Comparison of ENCODE assay signal across 8 cellular contexts in the genomic region with DNA sequence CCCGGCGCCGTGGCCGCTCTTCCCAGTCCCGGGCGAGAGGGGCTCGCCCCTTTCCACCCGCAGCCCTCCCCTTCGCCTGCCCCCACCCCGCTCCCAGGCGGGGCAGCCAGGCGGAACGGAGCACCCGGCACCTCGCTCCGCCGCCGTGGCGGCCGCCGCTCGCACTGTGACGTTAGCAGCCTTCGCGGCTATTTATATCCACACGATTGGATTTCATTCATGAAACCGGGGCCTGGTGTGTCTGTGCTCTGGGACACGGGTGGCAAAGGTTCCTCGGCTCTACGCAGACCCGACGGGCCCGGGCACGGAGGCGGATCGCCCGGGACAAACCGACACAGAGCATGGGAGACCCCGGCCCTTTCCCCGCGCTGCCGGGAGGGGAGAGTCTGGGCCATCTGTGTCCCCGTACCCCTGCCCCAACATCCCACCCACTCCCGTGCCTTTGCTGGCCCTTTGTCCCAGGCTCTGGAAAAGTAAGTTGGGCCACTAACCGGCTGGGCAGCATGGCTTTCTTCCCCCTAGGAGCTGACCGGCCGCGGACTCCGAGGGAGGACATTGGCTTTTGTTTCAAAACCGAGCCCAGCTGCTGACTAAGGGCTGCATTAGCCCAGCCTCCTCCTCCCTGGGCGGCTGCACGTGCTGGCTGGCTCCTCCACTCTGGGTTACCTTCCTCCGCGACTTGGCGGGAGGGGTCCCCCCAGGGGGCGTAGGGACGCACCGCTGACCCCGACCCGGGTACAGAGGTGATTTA. TPM values are rescaled to one million over a fixed set of nuclear protein-coding genes. Genes with fewer than 3 reads are reported as not detected.
DNase-seq lines count a peak whose midpoint lies in the region; ATAC-seq and TF ChIP-seq lines count a peak whose summit lies in the region.

Gene RHOBTB1, minus strand, starts transcription at position 27 of the 751 bp plus-strand sequence. CDS start 32,643 bp downstream, outside the sequence.

- H3K27ac Mint-ChIP-seq in WTC11 (no peak within 1 kb of the TSS), endothelial cell (ENCODE audit: unreplicated experiment) (peak within 1 kb of the TSS; percentile 93)

- H3K27me3 ChIP-seq in HCT116 (ENCODE audit: insufficient read depth, low read length) = no peaks in the 10 kb centered on the region
- no peaks in the 10 kb centered on the region for H3K27me3 ChIP-seq in lung (ENCODE audit: control insufficient read depth, insufficient read depth)

- H3K4me3 ChIP-seq in HCT116 (replicated peaks in 1 of 2; ENCODE audit: low read depth in 1 of 2, low read length in 2 of 2) = peak within 1 kb of the TSS; percentile 51 to 72
- H3K4me3 ChIP-seq in lung = peak within 1 kb of the TSS; percentile 75

- TF ChIP-seq POLR2A in HCT116 (IDR thresholded peaks at IDR 0.05; ENCODE audit: borderline replicate concordance, extremely low read depth, insufficient read depth, insufficient read length) = no peak

- H3K9me3 ChIP-seq in HCT116 (ENCODE audit: control insufficient read depth in 1 of 2, insufficient read depth in 1 of 2, low read depth in 1 of 2, low read length in 2 of 2) = no peaks in the 10 kb centered on the region
- H3K9me3 ChIP-seq in lung (ENCODE audit: control insufficient read depth in 2 of 2, insufficient read depth in 1 of 2, low read length in 1 of 2) = no peaks in the 10 kb centered on the region

- POLR2A ChIA-PET in HCT116 (lab: Charles Lee) = no interaction called here
- POLR2A ChIA-PET in WTC11 (lab: Charles Lee) = interaction anchor here (1.4 kb wide), 1 partner anchor 98 kb away, joined by 3 read pairs; no protein-coding TSS in a partner anchor

- H3K27ac ChIP-seq in HCT116 (ENCODE audit: low read depth, low read length) (peak within 1 kb of the TSS; percentile 18; the same call in 1 of the 2 replicates), lung (ENCODE audit: low read depth in 1 of 2, low read length in 1 of 2) (peak within 1 kb of the TSS; percentile 97 to 99)

- WGBS in lung, 2 donors = 0 to 1% methylated on average over 53 to 60 of the region's 60 CpGs

- BruUV-seq in HCT116 (replicated peaks; lab: Mats Ljungman, UMichigan) = no TSS peak

- intact Hi-C loops in HCT116 (cut with micrococcal nuclease) = no loop called here

- peak within 1 kb of the TSS; percentile 85 for H2AFZ ChIP-seq in HCT116 (ENCODE audit: low read depth, low read length, poor library complexity, severe bottlenecking)

- no peaks in the 10 kb centered on the region for H4K20me1 ChIP-seq in HCT116 (ENCODE audit: insufficient read depth)

- no peak for TF ChIP-seq RAD21 in HCT116 (IDR thresholded peaks at IDR 0.05; ENCODE audit: low read depth)

- H3K36me3 Mint-ChIP-seq in WTC11 (no peaks in the 10 kb centered on the region), endothelial cell (ENCODE audit: low read depth, unreplicated experiment) (no peaks in the 10 kb centered on the region)

- H3K9me3 Mint-ChIP-seq in WTC11 (no peaks in the 10 kb centered on the region), endothelial cell (ENCODE audit: unreplicated experiment) (no peaks in the 10 kb centered on the region)

- peaks cover 19% of the 10 kb centered on the region for H3K27me3 Mint-ChIP-seq in WTC11 (ENCODE audit: low read depth)
- peaks cover 13% of the 10 kb centered on the region for H3K27me3 Mint-ChIP-seq in endothelial cell (ENCODE audit: unreplicated experiment)

- CTCF ChIA-PET in HCT116 (lab: Charles Lee) (no interaction called here), WTC11 (lab: Charles Lee) (no interaction called here)

- H3K4me1 Mint-ChIP-seq in WTC11 (peaks cover 13% of the 10 kb centered on the region), endothelial cell (ENCODE audit: unreplicated experiment) (peaks cover 18% of the 10 kb centered on the region)

- TF ChIP-seq CTCF in HCT116 (IDR thresholded peaks at IDR 0.05 in 2 of 3, conservative IDR thresholded peaks at IDR 0.05 in 1 of 3; ENCODE audit: borderline replicate concordance in 1 of 3, insufficient read depth in 1 of 3, low read depth in 2 of 3, low read length in 2 of 3) = no peak
- no peak for TF ChIP-seq CTCF in WTC11 (IDR thresholded peaks at IDR 0.05)
- TF ChIP-seq CTCF in endothelial cell (IDR thresholded peaks at IDR 0.05; ENCODE audit: unreplicated experiment) = no peak
- TF ChIP-seq CTCF in lung (IDR thresholded peaks at IDR 0.05; ENCODE audit: control extremely low read depth, extremely low read depth) = no peak

- ATAC-seq in HCT116 (peak; percentile 79), WTC11 (peak; percentile 67), lung (ENCODE audit: insufficient read depth, low FRiP score) (peak; percentile 84)

- peak within 1 kb of the TSS; percentile 70 for H3K9ac ChIP-seq in HCT116 (ENCODE audit: low read length)

- H3K4me1 ChIP-seq in HCT116 (ENCODE audit: control insufficient read depth in 1 of 2, insufficient read depth in 2 of 2, low read length in 2 of 2) (peaks cover 3 to 19% of the 10 kb centered on the region in 2 experiments; a peak in 2 of 4 replicates), lung (ENCODE audit: control insufficient read depth in 2 of 2, insufficient read depth in 2 of 2, low read length in 2 of 2) (peaks cover 0 to 3% of the 10 kb centered on the region in 2 donors)

- H3K36me3 ChIP-seq in HCT116 (ENCODE audit: control insufficient read depth in 1 of 2, insufficient read depth in 2 of 2, low read length in 2 of 2) (no peaks in the 10 kb centered on the region), lung (ENCODE audit: control insufficient read depth in 2 of 2, insufficient read depth in 2 of 2, low read length in 2 of 2) (no peaks in the 10 kb centered on the region)

- RAD21 ChIA-PET in HCT116 (lab: Charles Lee; ENCODE audit: low non-redundant PET in 1 of 2, low total read pairs in 2 of 2, uncharacterized antibody in 2 of 2, unreplicated experiment in 2 of 2) = no interaction called here

- DNase-seq in SHP77 (lab: John Stamatoyannopoulos, UW) (peak; percentile 34 to 42), SHP77 treated with DMSO at 0.1 percent for 48 hours (lab: John Stamatoyannopoulos, UW) (no peak), HCT116 (ENCODE audit: low read depth, low spot score) (no peak), NCI-H1105 (lab: John Stamatoyannopoulos, UW) (peak; percentile 21), WTC11 (ENCODE audit: low spot score) (peak; percentile 64), endothelial cell (ENCODE audit: low spot score) (peak; percentile 74), lung (ENCODE audit: low spot score) (peak; percentile 71), stromal cell of bone marrow (ENCODE audit: low read depth) (peak; percentile 63)

- H3K4me3 Mint-ChIP-seq in WTC11 = peak within 1 kb of the TSS; percentile 81
- peak within 1 kb of the TSS; percentile 92 for H3K4me3 Mint-ChIP-seq in endothelial cell (ENCODE audit: unreplicated experiment)

- no peaks in the 10 kb centered on the region for H3K9me2 ChIP-seq in HCT116 (ENCODE audit: insufficient read depth)

- H3K79me2 ChIP-seq in HCT116 (ENCODE audit: insufficient read depth, low read length) = no peaks in the 10 kb centered on the region

- peak within 1 kb of the TSS; percentile 96 for H3K4me2 ChIP-seq in HCT116 (ENCODE audit: low read length)

TF ChIP-seq in HCT116, 20 proteins besides CTCF, POLR2A, EP300 and RAD21:
- no peak for TF ChIP-seq JUND (IDR thresholded peaks at IDR 0.05)
- peak; percentile 40; the same call in 1 of the 2 replicates for TF ChIP-seq POLR2AphosphoS5 (IDR thresholded peaks at IDR 0.05; ENCODE audit: low read depth, low read length)

TF ChIP-seq in WTC11, 78 proteins besides CTCF, POLR2A, EP300 and RAD21 (continues in another document):
- TF ChIP-seq FOXP4 (CRISPR knock-in tag; IDR thresholded peaks at IDR 0.05) (0 out of 2 replicates have a peak, but pooled peaks have one; percentile 2), SP1 (CRISPR knock-in tag; conservative IDR thresholded peaks at IDR 0.05) (0 out of 2 replicates have a peak, but pooled peaks have one; percentile 7), ZMAT4 (CRISPR knock-in tag; IDR thresholded peaks at IDR 0.05) (no peak), SMAD3 (CRISPR knock-in tag; IDR thresholded peaks at IDR 0.05; ENCODE audit: borderline replicate concordance) (peak; percentile 67; the same call in 1 of the 2 replicates), ZNF423 (CRISPR knock-in tag; IDR thresholded peaks at IDR 0.05) (peak; percentile 6; the same call in 1 of the 2 replicates), MAX (CRISPR knock-in tag; IDR thresholded peaks at IDR 0.05) (peak; percentile 88), ZNF396 (CRISPR knock-in tag; IDR thresholded peaks at IDR 0.05; ENCODE audit: borderline replicate concordance) (no peak)
- TF ChIP-seq, protein P1, sequence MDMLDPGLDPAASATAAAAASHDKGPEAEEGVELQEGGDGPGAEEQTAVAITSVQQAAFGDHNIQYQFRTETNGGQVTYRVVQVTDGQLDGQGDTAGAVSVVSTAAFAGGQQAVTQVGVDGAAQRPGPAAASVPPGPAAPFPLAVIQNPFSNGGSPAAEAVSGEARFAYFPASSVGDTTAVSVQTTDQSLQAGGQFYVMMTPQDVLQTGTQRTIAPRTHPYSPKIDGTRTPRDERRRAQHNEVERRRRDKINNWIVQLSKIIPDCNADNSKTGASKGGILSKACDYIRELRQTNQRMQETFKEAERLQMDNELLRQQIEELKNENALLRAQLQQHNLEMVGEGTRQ (CRISPR knock-in tag; IDR thresholded peaks at IDR 0.05) = peak; percentile 48

RNA-seq across cellular contexts. Expression of gene RHOBTB1, which starts in this region (rescaled TPM):
- total RNA-seq in HCT116 (2021; ENCODE audit: unreplicated experiment) (1.6 TPM), WTC11 (2021) (6.9 to 8.3 TPM (median 7.3 TPM) in 3 replicates), endothelial cell (ENCODE audit: unreplicated experiment) (20.3 TPM), lung (10 to 100 TPM; 10.9 to 27.2 TPM)
- polyA plus RNA-seq in HCT116 (2012) = 1.1 and 1.9 TPM in 2 replicates
- polyA plus RNA-seq in lung = 1 to 10 TPM; 4.8 to 5.1 TPM

Comparison
In these comparisons a context has a peak if more than half of its experiments do, and no peak if none do; other contexts are left out.
1. DNase-seq: peak in SHP77 (2 of 2), NCI-H1105 (single experiment), WTC11 (single experiment), endothelial cell (single experiment), lung (single experiment) and stromal cell of bone marrow (single experiment); none in SHP77 treated with DMSO at 0.1 percent for 48 hours (single experiment) and HCT116 (single experiment).
2. Peak in every context shown above with its lines, with median percentiles within 50 percentile points of each other: ATAC-seq.